30 cellular contexts compared by ENCODE assay signal in genomic region chr9:76642701-76643209, GRCh38.
DNase-seq lines count a peak whose midpoint lies in the region; ATAC-seq and TF ChIP-seq lines count a peak whose summit lies in the region.
"Had no signal": no experiment of that assay in that cellular context is flagged by ENCODE, and none has a peak within 500 bp of the region (broad histone marks: within the 10 kb centered on the region; RNA-seq: fewer than 3 reads in every experiment).

No MANE protein-coding gene starts in this region.

- H3K36me3 Mint-ChIP-seq in osteocyte (ENCODE audit: unreplicated experiment), result no peaks in the 10 kb centered on the region
- H3K36me3 Mint-ChIP-seq: activated CD8-positive, alpha-beta memory T cell treated with anti-CD3 and anti-CD28 coated beads, Interleukin-2, amount 10 ng/mL, durations not matched to agents 7 days and 5 days; activated naive CD8-positive, alpha-beta T cell treated with anti-CD3 and anti-CD28 coated beads for 36 hours; naive thymus-derived CD8-positive, alpha-beta T cell had no signal

- no peak for TF ChIP-seq EP300 in gastroesophageal sphincter (IDR thresholded peaks at IDR 0.05)

- H2AFZ ChIP-seq in OCI-LY1 (ENCODE audit: low read length), result peak overlapping the region; percentile 10; the same call in 1 of the 2 replicates

- H4K20me1 ChIP-seq in OCI-LY1 (ENCODE audit: insufficient read depth, low read length), result no peaks in the 10 kb centered on the region

- no peaks in the 10 kb centered on the region for H3K4me1 ChIP-seq in left ventricle myocardium inferior
- peaks cover 41% of the 10 kb centered on the region for H3K4me1 ChIP-seq in OCI-LY1 (ENCODE audit: insufficient read depth, low read length, severe bottlenecking)
- peaks cover 0 to 20% (median 0%) of the 10 kb centered on the region in 3 donors for H3K4me1 ChIP-seq in gastroesophageal sphincter
- H3K4me1 ChIP-seq in thyroid gland, result peaks cover 22 to 32% of the 10 kb centered on the region in 2 donors
- H3K4me1 ChIP-seq in lower lobe of right lung, result no peaks in the 10 kb centered on the region
- H3K4me1 ChIP-seq: A549, HAP-1, pancreas, uterus had no signal

- H3K27ac Mint-ChIP-seq in osteocyte (ENCODE audit: unreplicated experiment), result no peak overlapping the region
- H3K27ac Mint-ChIP-seq: activated CD8-positive, alpha-beta memory T cell treated with anti-CD3 and anti-CD28 coated beads, Interleukin-2, amount 10 ng/mL, durations not matched to agents 7 days and 5 days; activated naive CD8-positive, alpha-beta T cell treated with anti-CD3 and anti-CD28 coated beads for 36 hours; CD8-positive, alpha-beta memory T cell had no signal

- H3F3A ChIP-seq in OCI-LY1 (ENCODE audit: insufficient read depth, low read length), result no peaks in the 10 kb centered on the region

- no peaks in the 10 kb centered on the region for H3K9me3 Mint-ChIP-seq in osteocyte (ENCODE audit: unreplicated experiment)
- H3K9me3 Mint-ChIP-seq: activated naive CD8-positive, alpha-beta T cell treated with anti-CD3 and anti-CD28 coated beads for 36 hours; activated T-cell treated with anti-CD3 and anti-CD28 coated beads, Interleukin-2, amount 50 U/mL, for 4 hours; CD8-positive, alpha-beta memory T cell; naive thymus-derived CD8-positive, alpha-beta T cell had no signal

- TF ChIP-seq CTCF in left ventricle myocardium inferior (IDR thresholded peaks at IDR 0.05; ENCODE audit: borderline replicate concordance) (no peak), OCI-LY1 (IDR thresholded peaks at IDR 0.05; ENCODE audit: low read length) (no peak), gastroesophageal sphincter (IDR thresholded peaks at IDR 0.05) (no peak), thyroid gland (IDR thresholded peaks at IDR 0.05) (no peak), lower lobe of right lung (IDR thresholded peaks at IDR 0.05) (no peak), osteocyte (IDR thresholded peaks at IDR 0.05) (no peak)

- peak overlapping the region; percentile 52 for H3K4me2 ChIP-seq in OCI-LY1 (ENCODE audit: low read length)
- H3K4me2 ChIP-seq: A549, SK-N-SH had no signal

- WGBS in gastroesophageal sphincter (ENCODE audit: low coverage in 1 of 2), 2 donors, result 88 to 100% methylated on average over 2 to 5 of the region's 5 CpGs
- 40 to 47% methylated on average over 5 of the region's 5 CpGs for WGBS in thyroid gland, 2 donors

- no peak for DNase-seq in left ventricle myocardium inferior
- DNase-seq in left cardiac atrium, result no peak
- DNase-seq in thyroid gland, result peak; percentile 54 to 65
- DNase-seq in lower lobe of right lung, result no peak
- DNase-seq in iPS-NIHi11 (ENCODE audit: low spot score), result no peak
- DNase-seq in osteocyte (ENCODE audit: extremely low spot score, unreplicated experiment), result no peak
- DNase-seq: activated CD4-positive, alpha-beta T cell treated with anti-CD3 and anti-CD28 coated beads, Interleukin-2, amount 50 U/mL, for 4 hours; activated CD8-positive, alpha-beta memory T cell treated with anti-CD3 and anti-CD28 coated beads, Interleukin-2, amount 10 ng/mL, durations not matched to agents 7 days and 5 days; activated gamma-delta T cell; activated naive CD8-positive, alpha-beta T cell treated with anti-CD3 and anti-CD28 coated beads for 36 hours; activated T-cell treated with anti-CD3 and anti-CD28 coated beads, Interleukin-2, amount 50 U/mL, for 4 hours; CD8-positive, alpha-beta memory T cell; DMS 273 treated with DMSO at 0.1 percent for 48 hours; IMR-90; left ventricle myocardium superior; midbrain; naive thymus-derived CD8-positive, alpha-beta T cell; NCI-H1092 treated with DMSO at 0.1 percent for 48 hours; NCI-H1694 treated with DMSO at 0.1 percent for 48 hours; pancreas; retina; SK-N-SH; stimulated activated naive CD8-positive, alpha-beta T cell treated with anti-CD3 and anti-CD28 coated beads, Interleukin-15, Interleukin-2, amounts not matched to agents 100 U/mL and 50 U/mL, for 24 hours; uterus had no signal

- no peaks in the 10 kb centered on the region for H3K27me3 ChIP-seq in left ventricle myocardium inferior (ENCODE audit: low read depth)
- no peaks in the 10 kb centered on the region for H3K27me3 ChIP-seq in OCI-LY1 (ENCODE audit: insufficient read depth, low read length)
- no peaks in the 10 kb centered on the region for H3K27me3 ChIP-seq in gastroesophageal sphincter
- no peaks in the 10 kb centered on the region for H3K27me3 ChIP-seq in thyroid gland
- H3K27me3 ChIP-seq in lower lobe of right lung (ENCODE audit: low read depth), result no peaks in the 10 kb centered on the region
- H3K27me3 ChIP-seq: ascending aorta, pancreas, uterus had no signal

- ATAC-seq in left cardiac atrium (no peak), gastroesophageal sphincter (no peak), lower lobe of right lung (no peak)
- ATAC-seq: A549; activated CD8-positive, alpha-beta memory T cell treated with anti-CD3 and anti-CD28 coated beads, Interleukin-2, amount 10 ng/mL, durations not matched to agents 7 days and 5 days; activated T-cell treated with anti-CD3 and anti-CD28 coated beads, Interleukin-2, amount 50 U/mL, for 4 hours; naive thymus-derived CD8-positive, alpha-beta T cell; stimulated activated naive CD8-positive, alpha-beta T cell treated with anti-CD3 and anti-CD28 coated beads, Interleukin-15, Interleukin-2, amounts not matched to agents 100 U/mL and 50 U/mL, for 24 hours had no signal

- H3K4me1 Mint-ChIP-seq in osteocyte (ENCODE audit: unreplicated experiment), result peaks cover 8% of the 10 kb centered on the region

- no peak overlapping the region for H3K4me3 Mint-ChIP-seq in osteocyte (ENCODE audit: unreplicated experiment)
- H3K4me3 Mint-ChIP-seq: activated CD8-positive, alpha-beta memory T cell treated with anti-CD3 and anti-CD28 coated beads, Interleukin-2, amount 10 ng/mL, durations not matched to agents 7 days and 5 days; activated naive CD8-positive, alpha-beta T cell treated with anti-CD3 and anti-CD28 coated beads for 36 hours; activated T-cell treated with anti-CD3 and anti-CD28 coated beads, Interleukin-2, amount 50 U/mL, for 4 hours; CD8-positive, alpha-beta memory T cell had no signal

- no peaks in the 10 kb centered on the region for H3K9me3 ChIP-seq in left ventricle myocardium inferior (replicated peaks)
- no peaks in the 10 kb centered on the region for H3K9me3 ChIP-seq in OCI-LY1 (ENCODE audit: low read length)
- H3K9me3 ChIP-seq in gastroesophageal sphincter, result no peaks in the 10 kb centered on the region
- H3K9me3 ChIP-seq in thyroid gland, result no peaks in the 10 kb centered on the region
- no peaks in the 10 kb centered on the region for H3K9me3 ChIP-seq in lower lobe of right lung
- H3K9me3 ChIP-seq: A549, ascending aorta, HAP-1, pancreas, SK-N-SH, uterus had no signal

- peak overlapping the region; percentile 51 for H3K9ac ChIP-seq in OCI-LY1 (ENCODE audit: low read length)
- H3K9ac ChIP-seq: SK-N-SH had no signal

- no peaks in the 10 kb centered on the region for H3K27me3 Mint-ChIP-seq in osteocyte (ENCODE audit: unreplicated experiment)
- H3K27me3 Mint-ChIP-seq: activated naive CD8-positive, alpha-beta T cell treated with anti-CD3 and anti-CD28 coated beads for 36 hours; CD8-positive, alpha-beta memory T cell; naive thymus-derived CD8-positive, alpha-beta T cell had no signal

- TF ChIP-seq POLR2A in gastroesophageal sphincter (IDR thresholded peaks at IDR 0.05), result no peak
- peak in 1 of 2 donors; percentile 20 for TF ChIP-seq POLR2A in thyroid gland (IDR thresholded peaks at IDR 0.05)

- no peaks in the 10 kb centered on the region for H3K79me2 ChIP-seq in OCI-LY1 (ENCODE audit: insufficient read depth, low read length)

- no peaks in the 10 kb centered on the region for H3K9me2 ChIP-seq in OCI-LY1 (ENCODE audit: low read depth, low read length)
- H3K9me2 ChIP-seq: SK-N-SH had no signal

- intact Hi-C loops in left ventricle myocardium inferior (cut with micrococcal nuclease) (no loop called here), left cardiac atrium (cut with DNase I) (no loop called here), thyroid gland (cut with DNase I) (loop anchor here (5.0 kb wide), 1 partner anchor 185 kb away; the partner anchor contains the start of gene GCNT1), lower lobe of right lung (cut with DNase I) (no loop called here)

- no peaks in the 10 kb centered on the region for H3K36me3 ChIP-seq in left ventricle myocardium inferior
- H3K36me3 ChIP-seq in OCI-LY1 (ENCODE audit: insufficient read depth, low read length), result no peaks in the 10 kb centered on the region
- H3K36me3 ChIP-seq in gastroesophageal sphincter, result peaks cover 6 to 85% of the 10 kb centered on the region in 2 donors
- no peaks in the 10 kb centered on the region for H3K36me3 ChIP-seq in thyroid gland
- H3K36me3 ChIP-seq in lower lobe of right lung, result no peaks in the 10 kb centered on the region
- H3K36me3 ChIP-seq: HAP-1, pancreas, uterus had no signal

- peak overlapping the region; percentile 19 for H3K27ac ChIP-seq in left ventricle myocardium inferior (replicated peaks)
- H3K27ac ChIP-seq in OCI-LY1 (ENCODE audit: low read depth, low read length, poor library complexity, severe bottlenecking), result peak overlapping the region; percentile 89
- peak overlapping the region in 3 of 4 donors; percentile 5 to 42 (median 15) for H3K27ac ChIP-seq in gastroesophageal sphincter
- peak overlapping the region; percentile 53 to 78 (median 75) for H3K27ac ChIP-seq in thyroid gland
- H3K27ac ChIP-seq in lower lobe of right lung, result no peak overlapping the region
- H3K27ac ChIP-seq: A549, pancreas, uterus had no signal

- no peak overlapping the region for H3K4me3 ChIP-seq in left ventricle myocardium inferior
- peak overlapping the region; percentile 18 for H3K4me3 ChIP-seq in OCI-LY1 (ENCODE audit: low read depth, low read length, poor library complexity, severe bottlenecking)
- no peak overlapping the region for H3K4me3 ChIP-seq in gastroesophageal sphincter
- no peak overlapping the region for H3K4me3 ChIP-seq in thyroid gland (replicated peaks in 1 of 3)
- H3K4me3 ChIP-seq in lower lobe of right lung, result no peak overlapping the region
- H3K4me3 ChIP-seq: A549, ascending aorta, coronary artery, HAP-1, pancreas, uterus had no signal

Comparison
In these comparisons a context has a peak if more than half of its experiments do, and no peak if none do; other contexts are left out.
1. DNase-seq: peak in thyroid gland (2 of 2); none in left ventricle myocardium inferior (single experiment), left cardiac atrium (single experiment), lower lobe of right lung (single experiment), iPS-NIHi11 (single experiment) and osteocyte (single experiment).